ENCODE assay signal across 8 cellular contexts in the genomic region with DNA sequence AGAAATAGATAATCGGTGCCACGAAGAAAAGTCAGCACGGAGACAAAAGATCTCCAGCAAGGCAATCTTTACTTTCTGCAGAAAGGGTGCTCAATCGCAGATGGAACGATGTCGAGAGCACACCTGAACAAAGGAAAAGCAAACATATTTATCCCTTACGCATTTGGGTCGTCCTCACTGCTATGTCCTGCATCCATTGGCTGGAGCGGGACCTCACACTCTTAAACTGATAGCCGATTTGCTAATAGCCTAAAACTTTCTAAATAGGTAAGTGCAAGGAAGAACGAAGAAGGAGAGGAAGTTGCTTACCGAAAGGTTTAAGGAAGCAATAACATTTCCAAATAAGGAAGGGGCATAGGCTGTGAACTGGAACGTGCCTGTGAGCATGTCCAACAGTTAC. TPM values are rescaled to one million over a fixed set of nuclear protein-coding genes. Genes with fewer than 3 reads are reported as not detected.
DNase-seq lines count a peak whose midpoint lies in the region; ATAC-seq and TF ChIP-seq lines count a peak whose summit lies in the region.

No MANE protein-coding gene starts in this region.

- TF ChIP-seq EP300 in upper lobe of left lung (IDR thresholded peaks at IDR 0.05): no peak

- H3K9me3 ChIP-seq in heart right ventricle: no peaks in the 10 kb centered on the region
- no peaks in the 10 kb centered on the region for H3K9me3 ChIP-seq in heart left ventricle
- no peaks in the 10 kb centered on the region for H3K9me3 ChIP-seq in right lobe of liver
- no peaks in the 10 kb centered on the region for H3K9me3 ChIP-seq in upper lobe of left lung

- CTCF ChIA-PET in activated CD8-positive, alpha-beta T cell treated with anti-CD3 and anti-CD28 coated beads, Interleukin-2, amount 10 ng/mL, durations not matched to agents 7 days and 5 days (lab: Charles Lee): interaction anchor here (1.9 kb wide), 1 partner anchor 14 kb away, joined by 13 read pairs; no protein-coding TSS in a partner anchor

- H3K27me3 ChIP-seq in heart right ventricle (no peaks in the 10 kb centered on the region), heart left ventricle (no peaks in the 10 kb centered on the region), right lobe of liver (no peaks in the 10 kb centered on the region), upper lobe of left lung (no peaks in the 10 kb centered on the region)

- H3K9me3 Mint-ChIP-seq in activated CD8-positive, alpha-beta T cell treated with anti-CD3 and anti-CD28 coated beads, Interleukin-2, amount 10 ng/mL, durations not matched to agents 7 days and 5 days (ENCODE audit: insufficient read depth): peaks cover 5% of the 10 kb centered on the region

- DNase-seq in heart right ventricle (no peak), heart left ventricle (no peak), right lobe of liver (no peak), upper lobe of left lung (no peak), kidney tubule cell (ENCODE audit: low spot score) (no peak), NCI-H2081 (lab: John Stamatoyannopoulos, UW) (no peak)
- DNase-seq in activated CD8-positive, alpha-beta T cell treated with anti-CD3 and anti-CD28 coated beads, Interleukin-2, amount 10 ng/mL, durations not matched to agents 7 days and 5 days: no peak
- DNase-seq in activated effector memory CD4-positive, alpha-beta T cell treated with anti-CD3 and anti-CD28 coated beads, Interleukin-2, amount 50 U/mL, for 16 hours: no peak

- H3K4me3 Mint-ChIP-seq in activated CD8-positive, alpha-beta T cell treated with anti-CD3 and anti-CD28 coated beads, Interleukin-2, amount 10 ng/mL, durations not matched to agents 7 days and 5 days: peak overlapping the region; percentile 97

- H3K4me1 Mint-ChIP-seq in activated CD8-positive, alpha-beta T cell treated with anti-CD3 and anti-CD28 coated beads, Interleukin-2, amount 10 ng/mL, durations not matched to agents 7 days and 5 days (ENCODE audit: low read depth): peaks cover 32% of the 10 kb centered on the region

- TF ChIP-seq POLR2A in heart left ventricle (IDR thresholded peaks at IDR 0.05) (no peak), right lobe of liver (IDR thresholded peaks at IDR 0.05) (no peak), upper lobe of left lung (IDR thresholded peaks at IDR 0.05) (no peak)

- H3K36me3 ChIP-seq in heart right ventricle: peaks cover 0 to 12% (median 0%) of the 10 kb centered on the region in 9 donors
- H3K36me3 ChIP-seq in heart left ventricle: peaks cover 0 to 3% (median 0%) of the 10 kb centered on the region in 9 donors
- no peaks in the 10 kb centered on the region for H3K36me3 ChIP-seq in right lobe of liver
- no peaks in the 10 kb centered on the region for H3K36me3 ChIP-seq in upper lobe of left lung

- peaks cover 27% of the 10 kb centered on the region for H3K36me3 Mint-ChIP-seq in activated CD8-positive, alpha-beta T cell treated with anti-CD3 and anti-CD28 coated beads, Interleukin-2, amount 10 ng/mL, durations not matched to agents 7 days and 5 days (ENCODE audit: low read depth)

- H3K4me3 ChIP-seq in heart right ventricle: peak overlapping the region in 6 of 10 donors; percentile 69 to 95 (median 82)
- H3K4me3 ChIP-seq in heart left ventricle: peak overlapping the region in 5 of 12 donors; percentile 60 to 99 (median 96)
- no peak overlapping the region for H3K4me3 ChIP-seq in right lobe of liver
- peak overlapping the region in 2 of 4 donors; percentile 78 to 92 for H3K4me3 ChIP-seq in upper lobe of left lung

- ATAC-seq in heart right ventricle (no peak), heart left ventricle (no peak), right lobe of liver (no peak), upper lobe of left lung (ENCODE audit: low FRiP score in 2 of 2) (no peak)
- ATAC-seq in activated CD8-positive, alpha-beta T cell treated with anti-CD3 and anti-CD28 coated beads, Interleukin-2, amount 10 ng/mL, durations not matched to agents 7 days and 5 days: no peak

- TF ChIP-seq CTCF in heart right ventricle (IDR thresholded peaks at IDR 0.05): no peak
- TF ChIP-seq CTCF in heart left ventricle (IDR thresholded peaks at IDR 0.05): no peak
- no peak for TF ChIP-seq CTCF in right lobe of liver (IDR thresholded peaks at IDR 0.05)
- TF ChIP-seq CTCF in upper lobe of left lung (IDR thresholded peaks at IDR 0.05): no peak

- peak overlapping the region; percentile 99 for H3K27ac Mint-ChIP-seq in activated CD8-positive, alpha-beta T cell treated with anti-CD3 and anti-CD28 coated beads, Interleukin-2, amount 10 ng/mL, durations not matched to agents 7 days and 5 days

- H3K27me3 Mint-ChIP-seq in activated CD8-positive, alpha-beta T cell treated with anti-CD3 and anti-CD28 coated beads, Interleukin-2, amount 10 ng/mL, durations not matched to agents 7 days and 5 days (ENCODE audit: low read depth): no peaks in the 10 kb centered on the region

- WGBS in heart right ventricle, 2 donors: 92 to 95% methylated on average over 13 of the region's 13 CpGs
- 91 to 95% (median 91%) methylated on average over 13 of the region's 13 CpGs for WGBS in heart left ventricle, 4 donors
- whole genome bisulfite sequencing in right lobe of liver (ENCODE audit: insufficient coverage, low coverage, low lambda C conversion rate, missing lambda C conversion rate): 80% methylated on average over 13 of the region's 13 CpGs
- 81 to 90% methylated on average over 13 of the region's 13 CpGs for WGBS in upper lobe of left lung, 2 donors

- intact Hi-C loops in heart right ventricle (cut with DNase I): no loop called here
- intact Hi-C loops in heart left ventricle (cut with DNase I): no loop called here
- intact Hi-C loops in right lobe of liver (cut with DNase I): no loop called here

- POLR2A ChIA-PET in activated CD8-positive, alpha-beta T cell treated with anti-CD3 and anti-CD28 coated beads, Interleukin-2, amount 10 ng/mL, durations not matched to agents 7 days and 5 days (lab: Charles Lee): interaction anchor here (2.1 kb wide), 1 partner anchor 10 kb away, joined by 10 read pairs; no protein-coding TSS in a partner anchor

- H3K27ac ChIP-seq in heart right ventricle: peak overlapping the region in 5 of 10 donors; percentile 92 to 98 (median 95)
- peak overlapping the region in 5 of 12 donors; percentile 88 to 99 (median 90) for H3K27ac ChIP-seq in heart left ventricle
- peak overlapping the region in 2 of 3 donors; percentile 93 to 97 for H3K27ac ChIP-seq in right lobe of liver
- H3K27ac ChIP-seq in upper lobe of left lung: peak overlapping the region in 3 of 4 donors; percentile 93 to 98 (median 97)

- H3K4me1 ChIP-seq in heart right ventricle (peaks cover 0 to 49% (median 29%) of the 10 kb centered on the region in 9 donors), heart left ventricle (peaks cover 0 to 48% (median 16%) of the 10 kb centered on the region in 12 donors), right lobe of liver (peaks cover 0 to 14% (median 3%) of the 10 kb centered on the region in 4 donors), upper lobe of left lung (peaks cover 18 to 38% (median 28%) of the 10 kb centered on the region in 4 donors)

RNA-seq across cellular contexts. Expression of a gene that starts 1.2 kb away (rescaled TPM):
- 10 to 100 TPM; 12.2 to 17.0 (median 14.2) TPM for total RNA-seq in heart right ventricle
- 1 to 10 TPM; 3.7 to 8.0 TPM for polyA plus RNA-seq in heart right ventricle
- total RNA-seq in heart left ventricle: 10 to 100 TPM; 11.2 to 25.0 (median 14.5) TPM
- polyA plus RNA-seq in heart left ventricle: 1 to 10 TPM; 4.4 to 6.9 TPM
- 10 to 100 TPM; 40.8 to 40.9 TPM for total RNA-seq in activated CD8-positive, alpha-beta T cell treated with anti-CD3 and anti-CD28 coated beads, Interleukin-2, amount 10 ng/mL, durations not matched to agents 7 days and 5 days
- 10 to 100 TPM in 3 of 6 experiments, 1 to 10 TPM in 3; 8.6 to 13.1 (median 10.6) TPM for total RNA-seq in right lobe of liver
- total RNA-seq in upper lobe of left lung: 10 to 100 TPM; 13.4 to 40.3 (median 30.6) TPM

RNA-seq across cellular contexts. Expression of a gene that starts 30.4 kb away (rescaled TPM):
- total RNA-seq in heart right ventricle (10 to 100 TPM in 5 of 10 donors, 1 to 10 TPM in 5; 6.8 to 15.2 (median 9.7) TPM), heart left ventricle (10 to 100 TPM in 7 of 9 donors, 1 to 10 TPM in 2; 5.1 to 18.4 (median 10.6) TPM), right lobe of liver (1 to 10 TPM in 5 of 6 experiments, under 1 TPM in 1; 0.81 to 5.0 (median 2.8) TPM), upper lobe of left lung (10 to 100 TPM; 21.8 to 65.0 (median 33.9) TPM)
- polyA plus RNA-seq in heart right ventricle (1 to 10 TPM; 2.9 to 6.6 TPM), heart left ventricle (1 to 10 TPM; 3.8 to 4.3 TPM)
- total RNA-seq in activated CD8-positive, alpha-beta T cell treated with anti-CD3 and anti-CD28 coated beads, Interleukin-2, amount 10 ng/mL, durations not matched to agents 7 days and 5 days: 1 to 10 TPM; 4.2 to 5.3 TPM

Comparison
In these comparisons a context has a peak if more than half of its experiments do, and no peak if none do; other contexts are left out.
1. H3K4me3 ChIP-seq: peak in heart right ventricle (6 of 10); none in right lobe of liver (0 of 3).